In the genomic region with DNA sequence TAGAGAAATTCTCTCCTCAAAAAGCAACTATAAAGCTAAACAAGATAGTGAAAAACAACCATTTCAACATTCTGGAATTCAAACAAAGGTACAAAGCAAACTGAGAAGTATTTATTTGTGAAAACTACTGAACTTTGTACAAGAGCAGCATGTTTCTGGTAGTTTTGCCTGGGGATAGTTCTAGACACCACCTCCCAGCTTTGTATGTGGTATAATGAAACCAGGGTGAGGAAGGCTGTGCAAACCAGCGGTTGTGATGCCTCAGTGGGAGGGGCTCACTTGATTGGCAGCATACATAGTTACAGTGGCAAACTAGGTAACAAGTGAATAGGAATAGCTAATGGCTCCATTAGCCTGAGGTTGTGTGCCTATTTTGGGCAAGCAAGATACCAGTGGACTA, we compare ENCODE assay signal across 28 cellular contexts. TPM values are rescaled to one million over a fixed set of nuclear protein-coding genes. Genes with fewer than 3 reads are reported as not detected.
"Had no signal": no experiment of that assay in that cellular context is flagged by ENCODE, and none has a peak within 500 bp of the region (broad histone marks: within the 10 kb centered on the region; RNA-seq: fewer than 3 reads in every experiment).

No MANE protein-coding gene starts in this region.

- H3K27ac Mint-ChIP-seq: activated CD4-positive, alpha-beta T cell treated with anti-CD3 and anti-CD28 coated beads, Interleukin-2, amount 10 ng/mL, durations not matched to agents 7 days and 5 days; activated naive CD4-positive, alpha-beta T cell treated with anti-CD3 and anti-CD28 coated beads, Interleukin-2, amount 50 U/mL, for 72 hours; activated T-cell treated with anti-CD3 and anti-CD28 coated beads, Interleukin-2, amount 50 U/mL, for 24 hours; activated T-helper 17 cell treated with anti-CD3 and anti-CD28 coated beads, Interleukin-2, amount 50 U/mL, for 72 hours; brain; naive thymus-derived CD4-positive, alpha-beta T cell had no signal

- H3K9me3 Mint-ChIP-seq: activated CD4-positive, alpha-beta T cell treated with anti-CD3 and anti-CD28 coated beads, Interleukin-2, amount 10 ng/mL, durations not matched to agents 7 days and 5 days; activated naive CD4-positive, alpha-beta T cell treated with anti-CD3 and anti-CD28 coated beads, Interleukin-2, amount 50 U/mL, for 72 hours; activated T-cell treated with anti-CD3 and anti-CD28 coated beads, Interleukin-2, amount 50 U/mL, for 24 hours; activated T-helper 17 cell treated with anti-CD3 and anti-CD28 coated beads, Interleukin-2, amount 50 U/mL, for 72 hours; brain; neural crest cell had no signal

- H3K36me3 ChIP-seq: esophagus squamous epithelium, gastroesophageal sphincter, spleen, vagina had no signal

- H3K4me1 ChIP-seq: esophagus squamous epithelium, gastroesophageal sphincter, spleen, testis, vagina had no signal

- H3K4me3 Mint-ChIP-seq: activated CD4-positive, alpha-beta T cell treated with anti-CD3 and anti-CD28 coated beads, Interleukin-2, amount 10 ng/mL, durations not matched to agents 7 days and 5 days; activated T-cell treated with anti-CD3 and anti-CD28 coated beads, Interleukin-2, amount 50 U/mL, for 24 hours; activated T-helper 17 cell treated with anti-CD3 and anti-CD28 coated beads, Interleukin-2, amount 50 U/mL, for 72 hours; brain; naive thymus-derived CD4-positive, alpha-beta T cell; neural crest cell had no signal

- H3K27ac ChIP-seq: esophagus squamous epithelium, gastroesophageal sphincter, spleen, testis, vagina had no signal

- H3K27me3 Mint-ChIP-seq: activated T-helper 17 cell treated with anti-CD3 and anti-CD28 coated beads, Interleukin-2, amount 50 U/mL, for 72 hours had no signal

- H3K4me3 ChIP-seq: esophagus squamous epithelium, gastroesophageal sphincter, spleen, testis, vagina had no signal

- ATAC-seq: activated CD4-positive, CD25-positive, alpha-beta regulatory T cell treated with anti-CD3 and anti-CD28 coated beads, Interleukin-2, amount 50 U/mL, for 24 hours; activated naive CD4-positive, alpha-beta T cell treated with anti-CD3 and anti-CD28 coated beads, Interleukin-2, amount 50 U/mL, for 72 hours; activated T-helper 17 cell treated with anti-CD3 and anti-CD28 coated beads, Interleukin-2, amount 50 U/mL, for 72 hours; gastroesophageal sphincter; naive thymus-derived CD4-positive, alpha-beta T cell had no signal

- DNase-seq: activated CD4-positive, alpha-beta T cell treated with anti-CD3 and anti-CD28 coated beads, Interleukin-2, amount 10 ng/mL, durations not matched to agents 7 days and 5 days; activated CD8-positive, alpha-beta memory T cell treated with anti-CD3 and anti-CD28 coated beads for 24 hours; activated CD8-positive, alpha-beta memory T cell treated with anti-CD3 and anti-CD28 coated beads, Interleukin-2, amount 50 U/mL, for 4 hours; activated T-cell treated with anti-CD3 and anti-CD28 coated beads, Interleukin-2, amount 50 U/mL, for 24 hours; aorta; dermis blood vessel endothelial cell; effector memory CD4-positive, alpha-beta T cell; esophagus squamous epithelium; head of caudate nucleus; hypothalamus; naive thymus-derived CD4-positive, alpha-beta T cell; posterior cingulate gyrus; spleen; stimulated activated CD4-positive, alpha-beta T cell treated with anti-CD3 and anti-CD28 coated beads, Interleukin-4, amount 100 ng/mL, for 1 hour; stimulated activated naive CD4-positive, alpha-beta T cell; testis had no signal

- H3K27me3 ChIP-seq: esophagus squamous epithelium, gastroesophageal sphincter, testis, vagina had no signal

- H3K4me1 Mint-ChIP-seq: activated CD4-positive, alpha-beta T cell treated with anti-CD3 and anti-CD28 coated beads, Interleukin-2, amount 10 ng/mL, durations not matched to agents 7 days and 5 days; activated T-helper 17 cell treated with anti-CD3 and anti-CD28 coated beads, Interleukin-2, amount 50 U/mL, for 72 hours; brain; naive thymus-derived CD4-positive, alpha-beta T cell; neural crest cell had no signal

- H3K36me3 Mint-ChIP-seq: activated naive CD4-positive, alpha-beta T cell treated with anti-CD3 and anti-CD28 coated beads, Interleukin-2, amount 50 U/mL, for 72 hours; brain; naive thymus-derived CD4-positive, alpha-beta T cell had no signal

- H3K9me3 ChIP-seq: esophagus squamous epithelium, gastroesophageal sphincter, spleen, testis, vagina had no signal

- FAIRE-seq: keratinocyte had no signal

RNA-seq across cellular contexts. Expression of a gene that starts 18.6 kb away (rescaled TPM):
- total RNA-seq: activated CD4-positive, alpha-beta T cell treated with anti-CD3 and anti-CD28 coated beads, Interleukin-2, amount 10 ng/mL, durations not matched to agents 7 days and 5 days; activated naive CD4-positive, alpha-beta T cell treated with anti-CD3 and anti-CD28 coated beads, Interleukin-2, amount 50 U/mL, for 72 hours; activated T-helper 17 cell treated with anti-CD3 and anti-CD28 coated beads, Interleukin-2, amount 50 U/mL, for 72 hours; dermis blood vessel endothelial cell; esophagus squamous epithelium; gastroesophageal sphincter; lung microvascular endothelial cell; naive thymus-derived CD4-positive, alpha-beta T cell; omental fat pad; renal cortical epithelial cell; vagina had no signal
- polyA plus RNA-seq: adipose tissue; keratinocyte; naive thymus-derived CD4-positive, alpha-beta T cell; spleen had no signal
